In genomic region chr2:174681983-174682577, GRCh38 we compare ENCODE assay signal across 8 cellular contexts.
DNase-seq lines count a peak whose midpoint lies in the region; ATAC-seq and TF ChIP-seq lines count a peak whose summit lies in the region.

No MANE protein-coding gene starts in this region.

- peak overlapping the region; percentile 99 for H2AK5ac ChIP-seq in trophoblast cell (ENCODE audit: low read length)

- H3K4me1 ChIP-seq in GM23338 (ENCODE audit: insufficient read depth) = peaks cover 13% of the 10 kb centered on the region
- peaks cover 16 to 28% of the 10 kb centered on the region in 2 experiments for H3K4me1 ChIP-seq in trophoblast cell (ENCODE audit: control insufficient read depth in 1 of 2, insufficient read depth in 2 of 2, low read length in 2 of 2)

- H3K36me3 ChIP-seq in GM23338 (ENCODE audit: insufficient read depth) (no peaks in the 10 kb centered on the region), trophoblast cell (ENCODE audit: control insufficient read depth in 1 of 2, insufficient read depth in 2 of 2, low read length in 2 of 2) (peaks cover 0 to 6% of the 10 kb centered on the region in 2 experiments)

- no peaks in the 10 kb centered on the region for H3K9me2 ChIP-seq in GM23338 (ENCODE audit: insufficient read depth)

- peaks cover 38% of the 10 kb centered on the region for H3K79me1 ChIP-seq in trophoblast cell (ENCODE audit: low read length)

- H3K79me2 ChIP-seq in GM23338 (replicated peaks; ENCODE audit: insufficient read depth) (no peaks in the 10 kb centered on the region), trophoblast cell (ENCODE audit: control insufficient read depth, insufficient read depth, low read length, poor library complexity) (peaks cover 30% of the 10 kb centered on the region)

- peak overlapping the region; percentile 71 for H3K4me3 Mint-ChIP-seq in GM23338
- peak overlapping the region; percentile 83 for H3K4me3 Mint-ChIP-seq in glutamatergic neuron (ENCODE audit: unreplicated experiment)

- H2AFZ ChIP-seq in GM23338 (peak overlapping the region; percentile 99), trophoblast cell (ENCODE audit: insufficient read depth, low read length, poor library complexity) (peak overlapping the region; percentile 98)

- peaks cover 63% of the 10 kb centered on the region for H3K27me3 ChIP-seq in GM23338 (ENCODE audit: insufficient read depth)
- H3K27me3 ChIP-seq in trophoblast cell (ENCODE audit: insufficient read depth, low read length) = no peaks in the 10 kb centered on the region

- ATAC-seq in GM23338 = peak; percentile 61

- H3K4me2 ChIP-seq in GM23338 (peak overlapping the region; percentile 95), trophoblast cell (ENCODE audit: low read length) (peak overlapping the region; percentile 61)

- peak overlapping the region; percentile 100 for H4K91ac ChIP-seq in trophoblast cell (ENCODE audit: low read depth, low read length)

- H4K20me1 ChIP-seq in GM23338 (replicated peaks; ENCODE audit: insufficient read depth) = no peaks in the 10 kb centered on the region; the same call in 1 of the 2 replicates

- H3K27me3 Mint-ChIP-seq in GM23338 (ENCODE audit: insufficient read depth, low read depth, poor library complexity) (peaks cover 34% of the 10 kb centered on the region), glutamatergic neuron (ENCODE audit: unreplicated experiment) (peaks cover 9% of the 10 kb centered on the region)

- peak overlapping the region; percentile 100 for H2BK120ac ChIP-seq in trophoblast cell (ENCODE audit: insufficient read depth, low read length, poor library complexity)

- WGBS in trophoblast cell (ENCODE audit: extremely low coverage, insufficient coverage, insufficient read length) = no CpG with 5 or more reads among the region's 53 CpGs

- TF ChIP-seq CTCF in GM12864 (IDR thresholded peaks at IDR 0.05; ENCODE audit: low read depth, low read length, missing control alignments) = no peak
- TF ChIP-seq CTCF in GM23338 (conservative IDR thresholded peaks at IDR 0.05; ENCODE audit: low read depth in 2 of 2) = no peak
- TF ChIP-seq CTCF in glutamatergic neuron (IDR thresholded peaks at IDR 0.05; ENCODE audit: partially characterized antibody, unreplicated experiment) = no peak

- peak overlapping the region; percentile 97 for H4K8ac ChIP-seq in trophoblast cell (ENCODE audit: low read depth, low read length)

- H3K9me3 Mint-ChIP-seq in GM23338 (no peaks in the 10 kb centered on the region), glutamatergic neuron (ENCODE audit: unreplicated experiment) (no peaks in the 10 kb centered on the region)

- 0 out of 2 replicates have a peak, but pooled peaks cover 3% of the 10 kb centered on the region for H3F3A ChIP-seq in GM23338 (replicated peaks; ENCODE audit: low read depth)

- no peak overlapping the region for H3K23ac ChIP-seq in trophoblast cell (ENCODE audit: low read length)

- peak overlapping the region; percentile 84 for H2BK12ac ChIP-seq in trophoblast cell (ENCODE audit: low read length)

- no peak overlapping the region for H3K27ac ChIP-seq in GM23338 (ENCODE audit: low read depth)
- H3K27ac ChIP-seq in trophoblast cell (ENCODE audit: low read depth, low read length) = peak overlapping the region; percentile 92

- peaks cover 20% of the 10 kb centered on the region for H3K4me1 Mint-ChIP-seq in GM23338
- no peaks in the 10 kb centered on the region for H3K4me1 Mint-ChIP-seq in glutamatergic neuron (ENCODE audit: low read depth, unreplicated experiment)

- H2BK5ac ChIP-seq in trophoblast cell (ENCODE audit: low read depth, low read length, poor library complexity) = peak overlapping the region; percentile 100

- H3K4ac ChIP-seq in trophoblast cell (ENCODE audit: low read depth, low read length) = peak overlapping the region; percentile 100

- DNase-seq in GM12864 (ENCODE audit: low read depth) = no peak
- DNase-seq in GM23338 (ENCODE audit: low spot score) = peak; percentile 64
- DNase-seq in NAMALWA (ENCODE audit: low spot score) = peak; percentile 31
- peak; percentile 37 for DNase-seq in activated T-helper 9 cell treated with anti-CD3 and anti-CD28 coated beads, Interleukin-2, amount 50 U/mL, for 16 hours (ENCODE audit: low read depth)
- DNase-seq in glutamatergic neuron = peak; percentile 52
- peak in 1 of 2 donors; percentile 46 for DNase-seq in trophoblast cell
- no peak for DNase-seq in HPDE6-E6E7 (ENCODE audit: extremely low spot score)
- no peak for DNase-seq in NCI-H446 treated with DMSO at 0.1 percent for 48 hours (lab: John Stamatoyannopoulos, UW)

- H3K9ac ChIP-seq in trophoblast cell (ENCODE audit: low read length) = peak overlapping the region; percentile 100

- no peaks in the 10 kb centered on the region for H3K9me3 ChIP-seq in trophoblast cell (ENCODE audit: insufficient read depth, low read depth, low read length)

- peak overlapping the region; percentile 98 for H4K12ac ChIP-seq in trophoblast cell (ENCODE audit: low read depth, low read length)

- H3K27ac Mint-ChIP-seq in GM23338 (no peak overlapping the region), glutamatergic neuron (ENCODE audit: unreplicated experiment) (no peak overlapping the region)

- H3K18ac ChIP-seq in trophoblast cell (ENCODE audit: low read length) = peak overlapping the region; percentile 100

- H3K14ac ChIP-seq in trophoblast cell (ENCODE audit: low read length) = peak overlapping the region; percentile 100

- H3K36me3 Mint-ChIP-seq in GM23338 (ENCODE audit: low read depth) (no peaks in the 10 kb centered on the region), glutamatergic neuron (ENCODE audit: unreplicated experiment) (no peaks in the 10 kb centered on the region)

- H3K4me3 ChIP-seq in GM12864 (ENCODE audit: low read depth, low read length) = peak overlapping the region; percentile 82
- H3K4me3 ChIP-seq in GM23338 = peak overlapping the region; percentile 80
- peak overlapping the region; percentile 99 for H3K4me3 ChIP-seq in trophoblast cell (ENCODE audit: low read depth, low read length)

TF ChIP-seq in GM23338, 12 proteins besides CTCF, POLR2A, EP300 and RAD21:
- TF ChIP-seq ETS1 (IDR thresholded peaks at IDR 0.05) (no peak), JUNB (IDR thresholded peaks at IDR 0.05; ENCODE audit: unreplicated experiment) (no peak), STAT1 (IDR thresholded peaks at IDR 0.05; ENCODE audit: unreplicated experiment) (no peak), ZNF114 (CRISPR knock-in tag; IDR thresholded peaks at IDR 0.05) (no peak), NANOG (IDR thresholded peaks at IDR 0.05; ENCODE audit: borderline replicate concordance) (no peak)

Comparison
In these comparisons a context has a peak if more than half of its experiments do, and no peak if none do; other contexts are left out.
1. DNase-seq: peak in GM23338 (single experiment), NAMALWA (single experiment), activated T-helper 9 cell treated with anti-CD3 and anti-CD28 coated beads, Interleukin-2, amount 50 U/mL, for 16 hours (single experiment) and glutamatergic neuron (single experiment); none in GM12864 (single experiment), HPDE6-E6E7 (single experiment) and NCI-H446 treated with DMSO at 0.1 percent for 48 hours (single experiment).
2. Peak in every context shown above with its lines, with median percentiles within 50 percentile points of each other: H3K4me3 ChIP-seq.